In genomic region chr1:203084588-203085527, GRCh38 we compare ENCODE assay signal across 10 cellular contexts. TPM values are rescaled to one million over a fixed set of nuclear protein-coding genes. Genes with fewer than 3 reads are reported as not detected.
DNase-seq lines count a peak whose midpoint lies in the region; ATAC-seq and TF ChIP-seq lines count a peak whose summit lies in the region.
"Had no signal": no experiment of that assay in that cellular context is flagged by ENCODE, and none has a peak within 500 bp of the region (broad histone marks: within the 10 kb centered on the region; RNA-seq: fewer than 3 reads in every experiment).

No MANE protein-coding gene starts in this region.

- peaks cover 39% of the 10 kb centered on the region for H3K27me3 Mint-ChIP-seq in chondrocyte (ENCODE audit: low read depth)

- ATAC-seq in HG03439 (IDR thresholded peaks at IDR 0.05; ENCODE audit: unreplicated experiment), result no peak
- no peak for ATAC-seq in HG02678 (IDR thresholded peaks at IDR 0.05; ENCODE audit: unreplicated experiment)

- peak; percentile 67 for DNase-seq in DMS 273 (lab: John Stamatoyannopoulos, UW; ENCODE audit: unreplicated experiment)
- DNase-seq in DMS 273 treated with DMSO at 0.1 percent for 48 hours (lab: John Stamatoyannopoulos, UW), result no peak
- no peak for DNase-seq in chondrocyte (ENCODE audit: low spot score)
- no peak for DNase-seq in skeletal muscle cell (ENCODE audit: low read depth)
- no peak for DNase-seq in medulla oblongata (ENCODE audit: extremely low spot score)

- H3K4me1 ChIP-seq in Loucy (ENCODE audit: insufficient read depth, low read length, poor library complexity, severe bottlenecking), result no peaks in the 10 kb centered on the region

- no peaks in the 10 kb centered on the region for H3K9me2 ChIP-seq in Loucy (replicated peaks; ENCODE audit: low read depth, low read length)

- no peaks in the 10 kb centered on the region for H3K36me3 ChIP-seq in Loucy (ENCODE audit: insufficient read depth, low read length)

- H2AFZ ChIP-seq in Loucy (ENCODE audit: low read length), result no peak overlapping the region

- no peak overlapping the region for H3K4me3 Mint-ChIP-seq in chondrocyte (ENCODE audit: unreplicated experiment)
- H3K4me3 Mint-ChIP-seq: T-helper 2 cell treated with Interferon-gamma antibody and Interleukin-4, amounts not matched to agents 5 μg/mL and 100 μg/mL, for 36 hours had no signal

- H3K9me3 Mint-ChIP-seq in chondrocyte (ENCODE audit: low read depth), result no peaks in the 10 kb centered on the region
- H3K9me3 Mint-ChIP-seq: T-helper 2 cell treated with Interferon-gamma antibody and Interleukin-4, amounts not matched to agents 5 μg/mL and 100 μg/mL, for 36 hours had no signal

- H3K27me3 ChIP-seq in Loucy (ENCODE audit: insufficient read depth, low read length, poor library complexity, severe bottlenecking), result no peaks in the 10 kb centered on the region

- H3K27ac Mint-ChIP-seq in chondrocyte (ENCODE audit: unreplicated experiment), result peak overlapping the region; percentile 17
- H3K27ac Mint-ChIP-seq: T-helper 2 cell treated with Interferon-gamma antibody and Interleukin-4, amounts not matched to agents 5 μg/mL and 100 μg/mL, for 36 hours had no signal

- no peaks in the 10 kb centered on the region for H3F3A ChIP-seq in Loucy (ENCODE audit: low read depth)

- H3K4me3 ChIP-seq in Loucy (ENCODE audit: low read length, poor library complexity, severe bottlenecking) (no peak overlapping the region), skeletal muscle cell (ENCODE audit: low read depth, low read length) (peak overlapping the region; percentile 47)

- TF ChIP-seq CTCF in Loucy (conservative IDR thresholded peaks at IDR 0.05; ENCODE audit: low read length), result peak; percentile 86
- peak; percentile 63 for TF ChIP-seq CTCF in chondrocyte (IDR thresholded peaks at IDR 0.05)

- H3K79me2 ChIP-seq in Loucy (ENCODE audit: insufficient read depth, low read length), result no peaks in the 10 kb centered on the region

- H4K20me1 ChIP-seq in Loucy (ENCODE audit: insufficient read depth, low read length, poor library complexity, severe bottlenecking), result no peaks in the 10 kb centered on the region

- peaks cover 2% of the 10 kb centered on the region for H3K36me3 Mint-ChIP-seq in chondrocyte (ENCODE audit: low read depth)

- no peak overlapping the region for H3K9ac ChIP-seq in Loucy (ENCODE audit: low read depth, low read length, poor library complexity, severe bottlenecking)

- no peaks in the 10 kb centered on the region for H3K9me3 ChIP-seq in Loucy (ENCODE audit: insufficient read depth, low read depth, low read length)

- H3K4me1 Mint-ChIP-seq in chondrocyte (ENCODE audit: low read depth), result no peaks in the 10 kb centered on the region

- H3K4me2 ChIP-seq in Loucy (ENCODE audit: low read depth, low read length, poor library complexity, severe bottlenecking), result no peak overlapping the region

RNA-seq across cellular contexts. Expression of gene MYOG, which starts 1.0 kb away (rescaled TPM):
- total RNA-seq in chondrocyte, result not detected in 3 replicates
- total RNA-seq: A172 had no signal

RNA-seq across cellular contexts. Expression of gene ADORA1, which starts 42.7 kb away (rescaled TPM):
- total RNA-seq in chondrocyte, result 0.24 to 2.1 TPM (median 1.7 TPM) in 3 replicates

RNA-seq across cellular contexts. Expression of gene PPFIA4, which starts 58.6 kb away (rescaled TPM):
- total RNA-seq in chondrocyte, result 6.0 to 16.3 TPM (median 14.7 TPM) in 3 replicates
